ENCODE assay signal across 12 cellular contexts in genomic region chr22:39150848-39151215, GRCh38. TPM values are rescaled to one million over a fixed set of nuclear protein-coding genes. Genes with fewer than 3 reads are reported as not detected.
DNase-seq lines count a peak whose midpoint lies in the region; TF ChIP-seq lines count a peak whose summit lies in the region.
"Had no signal": no experiment of that assay in that cellular context is flagged by ENCODE, and none has a peak within 500 bp of the region (broad histone marks: within the 10 kb centered on the region; RNA-seq: fewer than 3 reads in every experiment).

No MANE protein-coding gene starts in this region.

- in situ Hi-C loops in G401 (cut with HindIII; ENCODE audit: low sequenced_read_pairs): no loop called here

- WGBS in esophagus muscularis mucosa: 43% methylated on average over 6 of the region's 6 CpGs
- 59 to 75% methylated on average over 6 of the region's 6 CpGs for WGBS in sigmoid colon, 2 donors

- TF ChIP-seq POLR2A in Peyer's patch (IDR thresholded peaks at IDR 0.05) (no peak), esophagus muscularis mucosa (IDR thresholded peaks at IDR 0.05; ENCODE audit: low read depth) (no peak), sigmoid colon (IDR thresholded peaks at IDR 0.05) (no peak)

- TF ChIP-seq EP300 in esophagus muscularis mucosa (IDR thresholded peaks at IDR 0.05) (no peak), sigmoid colon (IDR thresholded peaks at IDR 0.05) (no peak)

- H3K27ac ChIP-seq in Peyer's patch (peak overlapping the region; percentile 82 to 96 (median 92)), esophagus muscularis mucosa (replicated peaks in 1 of 4) (peak overlapping the region; percentile 97 to 99 (median 98)), sigmoid colon (peak overlapping the region; percentile 95 to 99 (median 98)), SJCRH30 (no peak overlapping the region)

- H3K9me3 ChIP-seq in Peyer's patch (no peaks in the 10 kb centered on the region), esophagus muscularis mucosa (no peaks in the 10 kb centered on the region), sigmoid colon (no peaks in the 10 kb centered on the region), SJCRH30 (replicated peaks) (no peaks in the 10 kb centered on the region)

- TF ChIP-seq CTCF in Peyer's patch (IDR thresholded peaks at IDR 0.05): no peak
- TF ChIP-seq CTCF in esophagus muscularis mucosa (IDR thresholded peaks at IDR 0.05): no peak
- no peak for TF ChIP-seq CTCF in sigmoid colon (IDR thresholded peaks at IDR 0.05)

- peaks cover 0 to 5% (median 0%) of the 10 kb centered on the region in 3 donors for H3K36me3 ChIP-seq in Peyer's patch
- peaks cover 0 to 24% (median 11%) of the 10 kb centered on the region in 4 donors for H3K36me3 ChIP-seq in esophagus muscularis mucosa
- H3K36me3 ChIP-seq in sigmoid colon: peaks cover 0 to 15% (median 0%) of the 10 kb centered on the region in 4 donors
- no peaks in the 10 kb centered on the region for H3K36me3 ChIP-seq in SJCRH30

- intact Hi-C loops in esophagus muscularis mucosa (cut with DNase I): loop anchor here (5.0 kb wide), 1 partner anchor 166 kb away; the partner anchor contains the start of gene RPL3
- intact Hi-C loops in sigmoid colon (cut with DNase I): loop anchor here (5.0 kb wide), 1 partner anchor 381 kb away; the partner anchor contains the start of gene RPS19BP1

- DNase-seq in G401 (ENCODE audit: low spot score) (peak; percentile 57), Peyer's patch (peak in 1 of 3 donors; percentile 45), esophagus muscularis mucosa (ENCODE audit: extremely low spot score) (no peak), sigmoid colon (peak; percentile 62), SJCRH30 (no peak), DMS79 treated with DMSO at 0.1 percent for 48 hours (lab: John Stamatoyannopoulos, UW) (no peak), GM19238 (ENCODE audit: insufficient read length, low spot score) (no peak)
- no peak for DNase-seq in stimulated activated CD4-positive, alpha-beta T cell treated with anti-CD3 and anti-CD28 coated beads, Interleukin-4, amount 100 ng/mL, for 24 hours
- DNase-seq: amniotic stem cell, RPMI8226, small intestine had no signal

- peaks cover 3 to 51% (median 17%) of the 10 kb centered on the region in 4 donors for H3K4me1 ChIP-seq in Peyer's patch
- peaks cover 54 to 73% (median 71%) of the 10 kb centered on the region in 4 donors for H3K4me1 ChIP-seq in esophagus muscularis mucosa
- H3K4me1 ChIP-seq in sigmoid colon: peaks cover 0 to 72% (median 60%) of the 10 kb centered on the region in 4 donors
- no peaks in the 10 kb centered on the region; the same call in 1 of the 2 replicates for H3K4me1 ChIP-seq in SJCRH30

- H3K4me3 ChIP-seq in Peyer's patch (peak overlapping the region in 1 of 4 donors; percentile 86), esophagus muscularis mucosa (peak overlapping the region; percentile 84 to 98 (median 96)), sigmoid colon (peak overlapping the region; percentile 75 to 99 (median 98)), SJCRH30 (no peak overlapping the region)

- H3K27me3 ChIP-seq in Peyer's patch (no peaks in the 10 kb centered on the region), esophagus muscularis mucosa (no peaks in the 10 kb centered on the region), sigmoid colon (no peaks in the 10 kb centered on the region), SJCRH30 (no peaks in the 10 kb centered on the region)

RNA-seq across cellular contexts. Expression of gene CBX7, which starts 1.6 kb away (rescaled TPM):
- 7.9 and 9.6 TPM in 2 replicates for total RNA-seq in G401 (2014; rRNA removed; shearing (Covaris generic))
- total RNA-seq in Peyer's patch (10 to 100 TPM; 41.2 to 58.6 (median 53.2) TPM), esophagus muscularis mucosa (100 to 1,000 TPM; 129 to 251 (median 173) TPM), sigmoid colon (100 to 1,000 TPM; 108 to 166 (median 125) TPM)
- polyA plus RNA-seq in sigmoid colon: 10 to 100 TPM; 10.9 to 39.0 (median 36.2) TPM
- total RNA-seq in SJCRH30 (2014; rRNA removed; shearing (Covaris generic)): 0.35 and 0.65 TPM in 2 replicates

RNA-seq across cellular contexts. Expression of gene APOBEC3H, which starts 53.8 kb away (rescaled TPM):
- total RNA-seq in G401 (2014; rRNA removed; shearing (Covaris generic)): 2.1 and 5.2 TPM in 2 replicates
- not detected for total RNA-seq in Peyer's patch
- total RNA-seq in esophagus muscularis mucosa: under 1 TPM in 1 of 4 donors, not detected in 3; 0.39 TPM
- total RNA-seq in sigmoid colon: not detected
- 1 to 10 TPM in 1 of 3 donors, not detected in 2; 1.5 TPM for polyA plus RNA-seq in sigmoid colon
- not detected in 2 replicates for total RNA-seq in SJCRH30 (2014; rRNA removed; shearing (Covaris generic))
- total RNA-seq: H7 had no signal

Comparison
In these comparisons a context has a peak if more than half of its experiments do, and no peak if none do; other contexts are left out.
1. DNase-seq: peak in G401 (single experiment) and sigmoid colon (single experiment); none in esophagus muscularis mucosa (single experiment), stimulated activated CD4-positive, alpha-beta T cell treated with anti-CD3 and anti-CD28 coated beads, Interleukin-4, amount 100 ng/mL, for 24 hours (single experiment), SJCRH30 (0 of 2), DMS79 treated with DMSO at 0.1 percent for 48 hours (single experiment) and GM19238 (single experiment).